In the genomic region with DNA sequence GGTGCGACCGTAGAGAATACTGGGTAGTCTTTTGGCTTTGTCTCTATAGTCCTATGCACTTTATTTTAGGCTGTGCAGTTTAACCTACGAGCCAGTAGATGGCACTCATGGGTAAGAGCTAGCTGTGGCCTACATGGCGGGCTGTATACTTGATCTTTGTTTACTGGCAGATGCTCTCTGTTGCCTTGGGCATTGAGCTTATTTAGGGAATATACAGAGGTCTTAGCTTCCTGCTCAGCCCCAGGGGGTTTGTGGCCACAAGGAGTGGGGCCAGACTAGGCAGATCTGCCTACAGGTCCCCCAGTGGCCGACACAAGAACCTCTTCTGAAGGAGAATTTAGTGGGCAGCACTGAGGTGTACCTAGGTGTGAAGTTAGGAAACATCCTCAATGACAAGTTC, we compare ENCODE assay signal across 8 cellular contexts.
DNase-seq lines count a peak whose midpoint lies in the region; ATAC-seq and TF ChIP-seq lines count a peak whose summit lies in the region.

No MANE protein-coding gene starts in this region.

- H3K36me3 ChIP-seq in HAP-1 (replicated peaks) (no peaks in the 10 kb centered on the region), Karpas-422 (ENCODE audit: insufficient read depth, low read length) (no peaks in the 10 kb centered on the region), Panc1 (ENCODE audit: control insufficient read depth, insufficient read depth, low read length) (no peaks in the 10 kb centered on the region), endodermal cell (ENCODE audit: control insufficient read depth, insufficient read depth, low read length) (no peaks in the 10 kb centered on the region), mucosa of descending colon (ENCODE audit: low read depth) (no peaks in the 10 kb centered on the region)

- no peaks in the 10 kb centered on the region for H3K9me2 ChIP-seq in Karpas-422 (replicated peaks; ENCODE audit: insufficient read depth, low read length)

- no peaks in the 10 kb centered on the region for H3K4me1 Mint-ChIP-seq in endodermal cell

- H3K79me2 ChIP-seq in Karpas-422 (ENCODE audit: low read length): peaks cover 10% of the 10 kb centered on the region

- H3K27ac ChIP-seq in Karpas-422 (ENCODE audit: low read length): no peak overlapping the region
- no peak overlapping the region for H3K27ac ChIP-seq in Panc1 (ENCODE audit: low read length)
- no peak overlapping the region for H3K27ac ChIP-seq in endodermal cell (ENCODE audit: low read depth, low read length)

- in situ Hi-C loops in HAP-1 (cut with MboI; ENCODE audit: low sequenced_read_pairs): loop anchor here (10.0 to 25.0 kb wide), 3 partner anchors 175 to 832 kb away; no protein-coding TSS in a partner anchor
- in situ Hi-C loops in Panc1 (cut with HindIII; ENCODE audit: low pct_unique_long_range_greater_than_20kb, low sequenced_read_pairs): no loop called here

- peaks cover 54% of the 10 kb centered on the region for H3K9me3 Mint-ChIP-seq in endodermal cell

- H3K9ac ChIP-seq in Karpas-422 (ENCODE audit: low read length) (no peak overlapping the region), endodermal cell (ENCODE audit: extremely low read depth, low read length, poor library complexity, severe bottlenecking) (no peak overlapping the region)

- H3K4me1 ChIP-seq in HAP-1: peaks cover 5% of the 10 kb centered on the region
- H3K4me1 ChIP-seq in Karpas-422 (ENCODE audit: low read length): peaks cover 22% of the 10 kb centered on the region
- H3K4me1 ChIP-seq in Panc1 (ENCODE audit: control insufficient read depth, insufficient read depth, low read length): no peaks in the 10 kb centered on the region
- H3K4me1 ChIP-seq in endodermal cell (ENCODE audit: control insufficient read depth, insufficient read depth, low read length): no peaks in the 10 kb centered on the region
- H3K4me1 ChIP-seq in mucosa of descending colon (ENCODE audit: low read depth): no peaks in the 10 kb centered on the region

- H3K4me3 Mint-ChIP-seq in endodermal cell: no peak overlapping the region

- POLR2A ChIA-PET in Panc1 (lab: Charles Lee): no interaction called here

- H3K27me3 Mint-ChIP-seq in endodermal cell (ENCODE audit: insufficient read depth): no peaks in the 10 kb centered on the region

- BruUV-seq in Panc1 (replicated peaks; lab: Mats Ljungman, UMichigan): no TSS peak

- H3K36me3 Mint-ChIP-seq in endodermal cell (ENCODE audit: low read depth): no peaks in the 10 kb centered on the region

- WGBS in endodermal cell (ENCODE audit: insufficient coverage in 1 of 2, insufficient read length in 1 of 2), 2 experiments: 16% methylated on average over 5 of the region's 5 CpGs; no CpG with 5 or more reads in 1 of the 2 experiments

- no peak overlapping the region for H2AFZ ChIP-seq in Karpas-422 (ENCODE audit: low read length)

- H3K27me3 ChIP-seq in HAP-1 (ENCODE audit: low read depth) (no peaks in the 10 kb centered on the region), Karpas-422 (ENCODE audit: low read length) (no peaks in the 10 kb centered on the region), Panc1 (ENCODE audit: control insufficient read depth, insufficient read depth, low read length) (no peaks in the 10 kb centered on the region), endodermal cell (ENCODE audit: control insufficient read depth, insufficient read depth, low read length, poor library complexity, severe bottlenecking) (no peaks in the 10 kb centered on the region)

- no peak overlapping the region for H3K27ac Mint-ChIP-seq in endodermal cell

- H3K9me3 ChIP-seq in HAP-1 (no peaks in the 10 kb centered on the region), Karpas-422 (ENCODE audit: low read length) (no peaks in the 10 kb centered on the region), Panc1 (ENCODE audit: control insufficient read depth, insufficient read depth, low read depth, low read length) (no peaks in the 10 kb centered on the region), endodermal cell (ENCODE audit: control insufficient read depth, low read length) (peaks cover 3% of the 10 kb centered on the region), mucosa of descending colon (no peaks in the 10 kb centered on the region)

- intact Hi-C loops in Panc1 (cut with micrococcal nuclease; ENCODE audit: unreplicated experiment): loop anchor here (2.0 to 10.0 kb wide), 3 partner anchors 177 to 815 kb away; no protein-coding TSS in a partner anchor
- intact Hi-C loops in mucosa of descending colon (cut with DNase I, micrococcal nuclease): loop anchor here in 1 of 2 donors (5.0 kb wide), 1 partner anchor 177 kb away; no protein-coding TSS in a partner anchor

- ATAC-seq in Panc1 (peak; percentile 91), mucosa of descending colon (peak; percentile 96)

- DNase-seq in A172 (ENCODE audit: low spot score) (peak; percentile 1), HAP-1 (ENCODE audit: low spot score in 2 of 2) (peak; percentile 59 to 74), Karpas-422 (peak; percentile 78), Panc1 (ENCODE audit: low read depth, low spot score) (peak; percentile 30), endodermal cell (peak; percentile 82), mucosa of descending colon (peak in 2 of 3 donors; percentile 20 to 25), putamen (ENCODE audit: low spot score) (no peak)

- peak overlapping the region; percentile 19 for H3K4me2 ChIP-seq in Karpas-422 (ENCODE audit: low read depth, low read length, poor library complexity, severe bottlenecking)

- no peaks in the 10 kb centered on the region for H4K20me1 ChIP-seq in Karpas-422 (ENCODE audit: insufficient read depth, low read depth, low read length)

- H3K4me3 ChIP-seq in HAP-1: no peak overlapping the region
- H3K4me3 ChIP-seq in Karpas-422 (ENCODE audit: low read length): no peak overlapping the region
- H3K4me3 ChIP-seq in Panc1 (ENCODE audit: low read depth in 2 of 2, low read length in 2 of 2): no peak overlapping the region
- H3K4me3 ChIP-seq in endodermal cell (ENCODE audit: low read length): no peak overlapping the region
- no peak overlapping the region for H3K4me3 ChIP-seq in mucosa of descending colon

- TF ChIP-seq CTCF in GM12872 (IDR thresholded peaks at IDR 0.05; ENCODE audit: insufficient read depth, low read depth, low read length) (peak; percentile 70), Panc1 (IDR thresholded peaks at IDR 0.05) (peak; percentile 85), endodermal cell (conservative IDR thresholded peaks at IDR 0.05) (peak; percentile 85), mucosa of descending colon (IDR thresholded peaks at IDR 0.05) (peak; percentile 27)

- CTCF ChIA-PET in Panc1 (lab: Charles Lee): no interaction called here

Comparison
In these comparisons a context has a peak if more than half of its experiments do, and no peak if none do; other contexts are left out.
1. CTCF ChIP-seq: peak in every context shown above with its lines; median percentile 85 in Panc1; 85 in endodermal cell; 70 in GM12872; 27 in mucosa of descending colon.